ENCODE assay signal across 17 cellular contexts in the genomic region with DNA sequence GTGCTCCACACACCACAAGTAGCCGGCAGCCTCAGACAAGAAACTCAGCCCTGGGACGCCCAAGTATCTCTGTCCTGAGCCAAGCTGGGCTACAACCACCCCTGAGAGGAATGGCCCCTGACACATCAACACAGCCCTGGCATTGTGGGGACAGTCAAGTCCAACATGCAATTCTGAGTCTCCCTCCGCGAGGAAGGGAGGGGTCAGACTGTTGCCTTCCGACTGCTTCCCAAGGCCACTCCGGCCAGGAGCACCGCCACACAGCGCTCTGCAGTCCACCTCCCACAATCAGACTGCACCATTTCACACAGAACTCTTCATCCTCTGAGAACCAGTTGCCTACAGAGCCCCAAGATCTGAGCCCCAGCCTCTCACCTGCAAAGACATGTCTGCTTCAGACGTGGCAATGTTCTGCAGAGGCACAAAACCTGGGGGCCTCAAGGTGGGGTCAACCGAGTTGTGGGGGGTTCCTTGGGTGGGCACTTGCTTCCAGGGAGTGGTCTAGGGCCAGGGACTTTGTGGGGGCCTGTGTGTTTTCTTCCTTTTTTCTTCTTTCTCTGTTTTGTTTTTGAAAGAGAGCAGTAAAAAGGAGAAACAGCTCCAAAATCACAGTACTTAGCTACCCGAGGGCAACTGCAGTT.
"Had no signal": no experiment of that assay in that cellular context is flagged by ENCODE, and none has a peak within 500 bp of the region (broad histone marks: within the 10 kb centered on the region; RNA-seq: fewer than 3 reads in every experiment).

No MANE protein-coding gene starts in this region.

- H3K36me3 ChIP-seq: gastroesophageal sphincter, lower lobe of right lung, pancreas, thyroid gland had no signal

- H3K4me3 ChIP-seq: gastroesophageal sphincter, lower lobe of right lung, pancreas, psoas muscle, thyroid gland had no signal

- ATAC-seq: activated naive CD4-positive, alpha-beta T cell treated with anti-CD3 and anti-CD28 coated beads, Interleukin-2, amount 50 U/mL, for 72 hours; activated T-helper 17 cell treated with anti-CD3 and anti-CD28 coated beads, Interleukin-2, amount 50 U/mL, for 72 hours; gastroesophageal sphincter; left colon; lower lobe of right lung; naive thymus-derived CD8-positive, alpha-beta T cell; pancreas; psoas muscle; right cardiac atrium had no signal

- DNase-seq: activated CD4-positive, alpha-beta memory T cell treated with anti-CD3 and anti-CD28 coated beads, Interleukin-2, amount 10 ng/mL, durations not matched to agents 7 days and 5 days; activated CD4-positive, alpha-beta T cell treated with anti-CD3 and anti-CD28 coated beads, Interleukin-2, amount 10 ng/mL, durations not matched to agents 24 days and 14 days; activated T-cell treated with anti-CD3 and anti-CD28 coated beads, Interleukin-2, amount 50 U/mL, for 24 hours; aorta; hypothalamus; left colon; lower lobe of right lung; naive thymus-derived CD8-positive, alpha-beta T cell; pancreas; psoas muscle; right cardiac atrium; stimulated activated CD4-positive, alpha-beta T cell treated with anti-CD3 and anti-CD28 coated beads, Interleukin-4, amount 100 ng/mL, for 24 hours; stimulated activated naive CD4-positive, alpha-beta T cell treated with Interleukin-2 at 50 U/mL for 16 hours; thyroid gland had no signal

- H3K27ac ChIP-seq: gastroesophageal sphincter, lower lobe of right lung, pancreas, psoas muscle, thyroid gland had no signal

- H3K9me3 ChIP-seq: lower lobe of right lung, pancreas, psoas muscle, thyroid gland had no signal

- H3K27me3 ChIP-seq: pancreas, thyroid gland had no signal

- H3K4me1 ChIP-seq: gastroesophageal sphincter, lower lobe of right lung, pancreas, psoas muscle, thyroid gland had no signal
